In the genomic region with DNA sequence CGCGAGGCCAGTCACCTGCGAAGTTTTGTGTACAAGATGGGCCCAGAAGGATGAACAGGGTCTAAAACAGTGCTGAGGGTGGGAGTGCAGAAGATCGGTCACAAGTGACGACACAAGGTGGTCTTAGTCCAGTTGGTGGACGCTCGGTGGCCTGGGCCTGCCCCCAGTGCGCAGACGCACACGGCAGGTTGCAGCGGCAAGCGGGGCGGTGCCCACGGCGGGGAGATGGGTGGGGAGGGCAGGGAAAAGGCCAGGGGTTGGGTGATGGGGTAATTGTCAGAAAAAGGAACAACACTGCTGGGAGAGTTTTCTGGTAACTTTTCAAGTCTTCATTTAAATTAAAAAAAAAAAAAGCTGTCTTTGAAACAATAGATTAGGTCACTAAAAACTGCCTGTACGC, we compare ENCODE assay signal across 11 cellular contexts. TPM values are rescaled to one million over a fixed set of nuclear protein-coding genes. Genes with fewer than 3 reads are reported as not detected.
DNase-seq lines count a peak whose midpoint lies in the region; ATAC-seq and TF ChIP-seq lines count a peak whose summit lies in the region.
"Had no signal": no experiment of that assay in that cellular context is flagged by ENCODE, and none has a peak within 500 bp of the region (broad histone marks: within the 10 kb centered on the region; RNA-seq: fewer than 3 reads in every experiment).

No MANE protein-coding gene starts in this region.

- no peaks in the 10 kb centered on the region for H3K27me3 Mint-ChIP-seq in activated CD4-positive, alpha-beta T cell treated with anti-CD3 and anti-CD28 coated beads for 36 hours
- no peaks in the 10 kb centered on the region for H3K27me3 Mint-ChIP-seq in central memory CD8-positive, alpha-beta T cell

- H4K20me1 ChIP-seq in Loucy (ENCODE audit: insufficient read depth, low read length, poor library complexity, severe bottlenecking), result peaks cover 6% of the 10 kb centered on the region

- H3F3A ChIP-seq in Loucy (ENCODE audit: low read depth), result no peaks in the 10 kb centered on the region

- H3K4me3 Mint-ChIP-seq in activated CD4-positive, alpha-beta T cell treated with anti-CD3 and anti-CD28 coated beads for 36 hours, result peak overlapping the region; percentile 83
- H3K4me3 Mint-ChIP-seq in central memory CD8-positive, alpha-beta T cell, result peak overlapping the region; percentile 29

- no peak overlapping the region for H2BK12ac ChIP-seq in neuronal stem cell (ENCODE audit: low read length)

- peak overlapping the region; percentile 51 for H3K27ac Mint-ChIP-seq in activated CD4-positive, alpha-beta T cell treated with anti-CD3 and anti-CD28 coated beads for 36 hours
- H3K27ac Mint-ChIP-seq in central memory CD8-positive, alpha-beta T cell (ENCODE audit: low read depth), result no peak overlapping the region

- no CpG with 5 or more reads among the region's 16 CpGs for WGBS in neuronal stem cell (ENCODE audit: extremely low coverage in 2 of 2, insufficient read length in 2 of 2, insufficient replicate concordance in 1 of 2), 2 donors

- peaks cover 9% of the 10 kb centered on the region for H3K4me1 ChIP-seq in Loucy (ENCODE audit: insufficient read depth, low read length, poor library complexity, severe bottlenecking)
- no peaks in the 10 kb centered on the region for H3K4me1 ChIP-seq in neuronal stem cell (ENCODE audit: control insufficient read depth in 2 of 2, insufficient read depth in 1 of 2, low read depth in 1 of 2, low read length in 2 of 2)

- H3K27ac ChIP-seq in neuronal stem cell (replicated peaks; ENCODE audit: low read length), result no peak overlapping the region

- H3K18ac ChIP-seq in neuronal stem cell (ENCODE audit: low read length), result no peak overlapping the region

- no peak overlapping the region for H2BK120ac ChIP-seq in neuronal stem cell (ENCODE audit: low read depth, low read length)

- H3K9me3 ChIP-seq in Loucy (ENCODE audit: insufficient read depth, low read depth, low read length), result no peaks in the 10 kb centered on the region
- H3K9me3 ChIP-seq in neuronal stem cell (replicated peaks in 1 of 2; ENCODE audit: control insufficient read depth in 2 of 2, insufficient read depth in 1 of 2, low read depth in 1 of 2, low read length in 2 of 2), result no peaks in the 10 kb centered on the region
- H3K9me3 ChIP-seq: MG63 had no signal

- no peak for TF ChIP-seq CTCF in Loucy (conservative IDR thresholded peaks at IDR 0.05; ENCODE audit: low read length)

- H3K9me3 Mint-ChIP-seq in activated CD4-positive, alpha-beta T cell treated with anti-CD3 and anti-CD28 coated beads for 36 hours (ENCODE audit: low read depth), result no peaks in the 10 kb centered on the region
- no peaks in the 10 kb centered on the region for H3K9me3 Mint-ChIP-seq in central memory CD8-positive, alpha-beta T cell

- no peak overlapping the region for H4K91ac ChIP-seq in neuronal stem cell (ENCODE audit: low read depth, low read length, poor library complexity)

- peaks cover 5% of the 10 kb centered on the region for H3K36me3 Mint-ChIP-seq in activated CD4-positive, alpha-beta T cell treated with anti-CD3 and anti-CD28 coated beads for 36 hours (ENCODE audit: low read depth)
- H3K36me3 Mint-ChIP-seq in central memory CD8-positive, alpha-beta T cell (ENCODE audit: insufficient read depth), result peaks cover 4% of the 10 kb centered on the region

- ATAC-seq in activated CD4-positive, alpha-beta T cell treated with anti-CD3 and anti-CD28 coated beads for 36 hours, result no peak
- no peak for ATAC-seq in central memory CD8-positive, alpha-beta T cell (replicated peaks; ENCODE audit: extremely low read depth, poor library complexity, severe bottlenecking)

- H3K14ac ChIP-seq in neuronal stem cell (ENCODE audit: low read length), result no peak overlapping the region

- intact Hi-C loops in activated CD4-positive, alpha-beta T cell treated with anti-CD3 and anti-CD28 coated beads for 36 hours (cut with DNase I, micrococcal nuclease), result loop anchor here (2.0 to 10.0 kb wide), 6 partner anchors 29 to 1725 kb away; a partner anchor contains a TSS

- peaks cover 28% of the 10 kb centered on the region for H3K79me2 ChIP-seq in Loucy (ENCODE audit: insufficient read depth, low read length)

- H3K9ac ChIP-seq in Loucy (ENCODE audit: low read depth, low read length, poor library complexity, severe bottlenecking) (peak overlapping the region; percentile 86), neuronal stem cell (ENCODE audit: low read depth, low read length, poor library complexity) (no peak overlapping the region)

- no peaks in the 10 kb centered on the region for H3K27me3 ChIP-seq in Loucy (ENCODE audit: insufficient read depth, low read length, poor library complexity, severe bottlenecking)
- H3K27me3 ChIP-seq in neuronal stem cell (ENCODE audit: control insufficient read depth in 3 of 3, insufficient read depth in 3 of 3, low read depth in 1 of 3, low read length in 3 of 3), result no peaks in the 10 kb centered on the region
- H3K27me3 ChIP-seq: MG63 had no signal

- H3K23ac ChIP-seq in neuronal stem cell (ENCODE audit: low read depth, low read length, poor library complexity), result no peak overlapping the region

- H3K4me3 ChIP-seq in Loucy (ENCODE audit: low read length, poor library complexity, severe bottlenecking) (no peak overlapping the region), neuronal stem cell (ENCODE audit: low read length in 2 of 2) (no peak overlapping the region)

- H3K36me3 ChIP-seq in Loucy (ENCODE audit: insufficient read depth, low read length) (no peaks in the 10 kb centered on the region), neuronal stem cell (replicated peaks in 1 of 2; ENCODE audit: control insufficient read depth in 2 of 2, insufficient read depth in 2 of 2, low read length in 2 of 2) (peaks cover 0 to 4% of the 10 kb centered on the region in 2 donors)

- no peak for DNase-seq in activated CD4-positive, alpha-beta T cell treated with anti-CD3 and anti-CD28 coated beads for 36 hours
- no peak for DNase-seq in activated CD4-positive, alpha-beta T cell treated with anti-CD3 and anti-CD28 coated beads for 4 hours
- DNase-seq in central memory CD8-positive, alpha-beta T cell (ENCODE audit: low spot score in 2 of 2), result no peak
- DNase-seq in neuronal stem cell (ENCODE audit: low spot score) (no peak), SIG-M5 (lab: John Stamatoyannopoulos, UW) (no peak), DMS79 (lab: John Stamatoyannopoulos, UW) (no peak), dedifferentiated amniotic fluid mesenchymal stem cell (ENCODE audit: extremely low spot score) (no peak)
- DNase-seq: activated gamma-delta T cell treated with Interleukin-2 at 50 U/mL for 16 hours, MG63, NCI-H446 had no signal

- H3K4me2 ChIP-seq in Loucy (ENCODE audit: low read depth, low read length, poor library complexity, severe bottlenecking) (peak overlapping the region; percentile 76), neuronal stem cell (ENCODE audit: insufficient read depth, low read length, poor library complexity, severe bottlenecking) (no peak overlapping the region)

- H3K4me1 Mint-ChIP-seq in activated CD4-positive, alpha-beta T cell treated with anti-CD3 and anti-CD28 coated beads for 36 hours, result peaks cover 47% of the 10 kb centered on the region
- peaks cover 30% of the 10 kb centered on the region for H3K4me1 Mint-ChIP-seq in central memory CD8-positive, alpha-beta T cell

- H3K4ac ChIP-seq in neuronal stem cell (ENCODE audit: low read length), result no peak overlapping the region

- CTCF ChIA-PET in activated CD4-positive, alpha-beta T cell treated with anti-CD3 and anti-CD28 coated beads for 36 hours (lab: Charles Lee), result interaction anchor here (0.6 kb wide), 1 partner anchor 84 kb away, joined by 3 read pairs; no protein-coding TSS in a partner anchor

- H4K8ac ChIP-seq in neuronal stem cell (ENCODE audit: low read depth, low read length), result no peak overlapping the region

- H2BK15ac ChIP-seq in neuronal stem cell (ENCODE audit: low read length), result no peak overlapping the region

- H3K79me1 ChIP-seq in neuronal stem cell (ENCODE audit: low read depth, low read length), result no peaks in the 10 kb centered on the region

- H3K9me2 ChIP-seq in Loucy (replicated peaks; ENCODE audit: low read depth, low read length), result no peaks in the 10 kb centered on the region

- H2BK5ac ChIP-seq in neuronal stem cell (ENCODE audit: low read length), result no peak overlapping the region

- peak overlapping the region; percentile 89 for H2AFZ ChIP-seq in Loucy (ENCODE audit: low read length)
- peak overlapping the region; percentile 19 for H2AFZ ChIP-seq in neuronal stem cell (ENCODE audit: low read length)

- POLR2A ChIA-PET in activated CD4-positive, alpha-beta T cell treated with anti-CD3 and anti-CD28 coated beads for 36 hours (lab: Charles Lee), result no interaction called here

- H2AK5ac ChIP-seq in neuronal stem cell (ENCODE audit: low read depth, low read length), result no peak overlapping the region

RNA-seq across cellular contexts. Expression of a gene that starts 1.0 kb away (rescaled TPM):
- total RNA-seq in activated CD4-positive, alpha-beta T cell treated with anti-CD3 and anti-CD28 coated beads for 36 hours, result 10 to 100 TPM; 48.8 to 51.5 TPM
- polyA plus RNA-seq in neuronal stem cell (2013, experiment 1 of 2), result 92.8 TPM
- polyA plus RNA-seq in neuronal stem cell (2013, experiment 2 of 2), result 88.4 TPM
